9 cellular contexts compared by ENCODE assay signal in the genomic region with DNA sequence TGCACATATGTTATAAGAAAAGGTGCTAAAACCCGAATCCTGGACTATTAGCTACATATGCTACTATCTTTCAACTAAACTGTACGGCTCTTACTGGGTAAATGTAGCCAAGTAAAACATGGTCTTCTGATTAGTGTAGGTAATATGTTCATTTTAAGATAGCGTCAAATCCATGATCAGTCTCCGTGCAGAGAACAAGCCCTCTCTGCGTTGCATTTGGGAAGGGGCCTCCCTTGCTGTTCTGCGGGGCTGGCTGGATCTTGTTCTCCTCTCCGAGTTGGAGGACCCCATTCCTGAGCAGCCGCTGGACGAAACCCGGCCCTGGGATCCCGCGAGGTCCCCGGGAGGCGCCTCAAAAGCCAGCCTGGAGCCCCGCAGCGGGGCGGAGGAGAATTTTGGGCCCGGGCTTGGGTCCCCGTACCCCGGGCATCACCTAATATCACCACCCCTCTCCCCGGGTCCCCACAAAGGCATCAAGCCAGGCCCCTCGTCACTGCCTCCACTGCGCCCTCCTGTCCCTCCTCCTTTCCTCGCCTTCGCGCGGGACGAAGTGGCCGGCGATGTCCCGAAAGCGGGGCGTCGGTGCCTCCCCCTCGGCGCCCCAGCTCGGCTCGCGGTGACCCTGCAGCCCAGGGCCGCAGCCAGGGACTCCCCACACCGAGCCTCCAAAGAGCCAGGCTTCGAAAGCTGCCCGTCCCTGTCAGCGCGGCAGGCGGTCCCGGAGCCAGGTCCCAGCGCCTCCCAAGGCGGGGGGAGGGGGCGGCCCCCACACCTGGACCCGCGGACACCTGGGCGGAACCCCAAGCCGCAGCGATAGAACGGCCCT. TPM values are rescaled to one million over a fixed set of nuclear protein-coding genes. Genes with fewer than 3 reads are reported as not detected.
A peak's percentile ranks its signal among the peaks of the same experiment; 100 is the strongest.
DNase-seq lines count a peak whose midpoint lies in the region; ATAC-seq and TF ChIP-seq lines count a peak whose summit lies in the region.
"Had no signal": no experiment of that assay in that cellular context is flagged by ENCODE, and none has a peak within 500 bp of the region (broad histone marks: within the 10 kb centered on the region; RNA-seq: fewer than 3 reads in every experiment).

No MANE protein-coding gene starts in this region.

- no peak overlapping the region for H2BK15ac ChIP-seq in mesendoderm (replicated peaks; ENCODE audit: low read depth)

- TF ChIP-seq CTCF in coronary artery (IDR thresholded peaks at IDR 0.05) (no peak), vagina (IDR thresholded peaks at IDR 0.05) (no peak)

- ATAC-seq in Right ventricle myocardium superior (ENCODE audit: poor library complexity) (peak; percentile 67), Right ventricle myocardium inferior (no peak)

- no peak overlapping the region for H2BK120ac ChIP-seq in mesendoderm (ENCODE audit: low read depth, low read length)

- H3K4me3 ChIP-seq in coronary artery (peak overlapping the region; percentile 70), mesendoderm (ENCODE audit: low read length) (no peak overlapping the region), vagina (peak overlapping the region; percentile 42 to 62)

- intact Hi-C loops in Right ventricle myocardium superior (cut with DNase I): no loop called here
- intact Hi-C loops in Right ventricle myocardium inferior (cut with DNase I): loop anchor here (1.0 to 5.0 kb wide), 4 partner anchors 21 to 466 kb away; no protein-coding TSS in a partner anchor
- intact Hi-C loops in vagina (cut with DNase I): no loop called here

- H3K79me2 ChIP-seq in mesendoderm (ENCODE audit: control insufficient read depth, insufficient read depth, low read length): no peaks in the 10 kb centered on the region

- no peaks in the 10 kb centered on the region for H3K79me1 ChIP-seq in mesendoderm (ENCODE audit: low read length)

- H3K27me3 ChIP-seq in mesendoderm (ENCODE audit: insufficient read depth, low read length, poor library complexity): peaks cover 11% of the 10 kb centered on the region
- H3K27me3 ChIP-seq in vagina: no peaks in the 10 kb centered on the region

- no peaks in the 10 kb centered on the region for H3K4me1 ChIP-seq in mesendoderm (ENCODE audit: control insufficient read depth, low read depth, low read length)
- peaks cover 8% of the 10 kb centered on the region for H3K4me1 ChIP-seq in vagina

- H3K4me2 ChIP-seq in mesendoderm (ENCODE audit: low read length): peak overlapping the region; percentile 51

- no peak overlapping the region for H3K27ac ChIP-seq in coronary artery
- H3K27ac ChIP-seq in mesendoderm (ENCODE audit: low read depth, low read length): no peak overlapping the region
- no peak overlapping the region for H3K27ac ChIP-seq in vagina
- H3K27ac ChIP-seq: C4-2B had no signal

- no peak for DNase-seq in Right ventricle myocardium superior
- no peak for DNase-seq in Right ventricle myocardium inferior (ENCODE audit: missing footprints)
- no peak for DNase-seq in coronary artery (ENCODE audit: low spot score)
- DNase-seq in mesendoderm: no peak
- no peak for DNase-seq in vagina (ENCODE audit: extremely low spot score in 2 of 2)
- DNase-seq in stimulated activated CD4-positive, alpha-beta T cell treated with anti-CD3 and anti-CD28 coated beads, Interleukin-2, amount 100 ng/mL, for 24 hours: no peak
- DNase-seq in SW 1271 (lab: John Stamatoyannopoulos, UW): no peak
- no peak for DNase-seq in NCI-H2107 treated with DMSO at 0.1 percent for 48 hours (lab: John Stamatoyannopoulos, UW; ENCODE audit: unreplicated experiment)

- H3K9ac ChIP-seq in mesendoderm (ENCODE audit: low read length): peak overlapping the region; percentile 5

- H4K8ac ChIP-seq in mesendoderm (ENCODE audit: low read depth, low read length): no peak overlapping the region

- H3K9me3 ChIP-seq in vagina: no peaks in the 10 kb centered on the region

- peak overlapping the region; percentile 8 for H3K56ac ChIP-seq in mesendoderm (ENCODE audit: low read length)

- no peak overlapping the region for H3K4ac ChIP-seq in mesendoderm (ENCODE audit: low read depth, low read length)

- no peak overlapping the region for H3K18ac ChIP-seq in mesendoderm (ENCODE audit: low read length)

- no peak overlapping the region for H2BK5ac ChIP-seq in mesendoderm (ENCODE audit: low read length)

- no peak overlapping the region for H2AK5ac ChIP-seq in mesendoderm (ENCODE audit: low read length)

- WGBS in mesendoderm (ENCODE audit: extremely low coverage, insufficient coverage, low lambda C conversion rate): no CpG with 5 or more reads among the region's 56 CpGs

- H3K36me3 ChIP-seq in mesendoderm (ENCODE audit: control insufficient read depth, insufficient read depth, low read length) (no peaks in the 10 kb centered on the region), vagina (no peaks in the 10 kb centered on the region)

- TF ChIP-seq POLR2A in vagina (IDR thresholded peaks at IDR 0.05): no peak

- no peak overlapping the region for H4K5ac ChIP-seq in mesendoderm (ENCODE audit: low read length)

- no peak overlapping the region for H3K23ac ChIP-seq in mesendoderm (ENCODE audit: low read length)

RNA-seq across cellular contexts. Expression of a gene that starts 54.5 kb away (rescaled TPM):
- 45.3 TPM for total RNA-seq in Right ventricle myocardium superior
- 46.4 TPM for total RNA-seq in Right ventricle myocardium inferior
- polyA plus RNA-seq in mesendoderm (2013, experiment 1 of 2): 11.3 TPM
- polyA plus RNA-seq in mesendoderm (2013, experiment 2 of 2): 14.0 TPM
- total RNA-seq in vagina: 29.7 TPM
